ENCODE assay signal across 26 cellular contexts in the genomic region with DNA sequence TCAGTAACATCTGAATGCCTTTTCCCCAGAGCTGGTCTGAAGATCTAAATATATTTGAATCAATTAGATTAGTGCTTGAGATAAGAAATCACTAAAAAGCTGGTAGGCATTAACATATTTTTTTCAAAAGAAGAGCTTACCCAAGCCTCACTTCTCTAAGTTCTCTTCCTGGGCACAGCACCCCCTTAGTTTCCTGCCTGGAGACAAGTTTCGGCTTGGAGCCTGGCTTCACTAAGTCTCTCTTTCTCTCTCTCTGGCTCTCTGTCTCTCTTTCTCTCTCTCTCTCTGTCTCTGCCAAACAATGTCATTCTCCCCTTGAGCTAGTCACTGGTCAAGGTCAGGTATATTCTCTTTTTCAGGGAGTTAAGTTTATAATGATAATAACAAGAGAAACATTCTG.
"Had no signal": no experiment of that assay in that cellular context is flagged by ENCODE, and none has a peak within 500 bp of the region (broad histone marks: within the 10 kb centered on the region; RNA-seq: fewer than 3 reads in every experiment).

No MANE protein-coding gene starts in this region.

- H3K27ac ChIP-seq: adrenal gland, body of pancreas, breast epithelium, Peyer's patch had no signal

- ATAC-seq: activated CD4-positive, alpha-beta T cell treated with anti-CD3 and anti-CD28 coated beads for 36 hours; activated CD4-positive, CD25-positive, alpha-beta regulatory T cell treated with anti-CD3 and anti-CD28 coated beads, Interleukin-2, amount 50 U/mL, for 24 hours; activated CD8-positive, alpha-beta T cell treated with anti-CD3 and anti-CD28 coated beads, Interleukin-2, amount 10 ng/mL, durations not matched to agents 7 days and 5 days; body of pancreas; PC-3 had no signal

- H3K36me3 ChIP-seq: adrenal gland, breast epithelium, MG63, Peyer's patch had no signal

- DNase-seq: activated CD4-positive, alpha-beta T cell treated with anti-CD3 and anti-CD28 coated beads for 36 hours; activated CD4-positive, alpha-beta T cell treated with anti-CD3 and anti-CD28 coated beads, Interleukin-2, amount 10 ng/mL, durations not matched to agents 7 days and 5 days; activated CD4-positive, alpha-beta T cell treated with anti-CD3 and anti-CD28 coated beads, Interleukin-2, amount 50 U/mL, for 48 hours; activated CD8-positive, alpha-beta T cell treated with anti-CD3 and anti-CD28 coated beads, Interleukin-2, amount 10 ng/mL, durations not matched to agents 7 days and 5 days; activated gamma-delta T cell; activated naive CD4-positive, alpha-beta T cell treated with Interleukin-2 at 50 U/mL for 16 hours; activated T-cell treated with anti-CD3 and anti-CD28 coated beads, Interleukin-2, amount 50 U/mL, for 24 hours; adrenal gland; body of pancreas; caudate nucleus; cerebellar nuclear complex; Karpas-422; MG63; NCI-H1092; NCI-H1436 treated with DMSO at 0.1 percent for 48 hours; NCI-H1694 treated with DMSO at 0.1 percent for 48 hours; NCI-H2029; NCI-H345; NCI-H524 treated with DMSO at 0.1 percent for 48 hours; NK-92 treated with Interleukin-12 subunit alpha and Interleukin-12 subunit beta, amount 100 ng/mL, for 24 hours; PC-3; Peyer's patch; RPMI8226; SHP77 treated with DMSO at 0.1 percent for 48 hours had no signal

- H3K9me3 ChIP-seq: adrenal gland, body of pancreas, breast epithelium, MG63, Peyer's patch had no signal

- H3K27me3 ChIP-seq: adrenal gland, body of pancreas, breast epithelium, MG63, Peyer's patch had no signal

- H3K4me1 ChIP-seq: adrenal gland, body of pancreas, breast epithelium, Peyer's patch had no signal

- H3K4me3 ChIP-seq: adrenal gland, body of pancreas, breast epithelium, MG63, Peyer's patch had no signal
